16 cellular contexts compared by ENCODE assay signal in the genomic region with DNA sequence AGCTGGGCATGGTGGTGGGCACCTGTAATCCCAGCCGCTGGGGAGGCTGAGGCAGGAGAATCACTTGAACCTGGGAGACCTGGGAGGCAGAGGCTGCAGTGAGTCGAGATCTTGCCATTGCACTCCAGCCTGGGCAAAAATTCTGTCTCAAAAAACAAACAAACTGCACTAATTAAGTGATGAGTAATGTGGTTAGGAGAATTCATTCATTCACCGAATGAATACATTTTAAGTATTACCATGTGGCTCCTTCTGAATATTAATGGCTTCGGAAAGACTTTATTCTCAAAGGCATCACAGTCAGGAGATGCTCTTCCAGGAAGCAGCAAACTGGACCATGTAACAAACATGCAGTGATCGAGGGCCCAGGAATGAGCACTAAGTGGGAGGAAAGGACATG. TPM values are rescaled to one million over a fixed set of nuclear protein-coding genes. Genes with fewer than 3 reads are reported as not detected.
"Had no signal": no experiment of that assay in that cellular context is flagged by ENCODE, and none has a peak within 500 bp of the region (broad histone marks: within the 10 kb centered on the region; RNA-seq: fewer than 3 reads in every experiment).

No MANE protein-coding gene starts in this region.

- H3K36me3 Mint-ChIP-seq: naive B cell had no signal

- DNase-seq: effector CD4-positive, alpha-beta T cell; kidney; left cardiac atrium; left ventricle myocardium inferior; mesendoderm; naive B cell; small intestine; stimulated activated CD4-positive, alpha-beta T cell treated with anti-CD3 and anti-CD28 coated beads, Interleukin-12 subunit alpha, Interleukin-12 subunit beta, amount 100 ng/mL, for 4 hours; stimulated activated naive CD4-positive, alpha-beta T cell treated with Interleukin-2 at 50 U/mL for 16 hours; trophoblast cell had no signal

- H3K27me3 ChIP-seq: right atrium auricular region had no signal

- H3K9me3 ChIP-seq: left ventricle myocardium inferior, right atrium auricular region had no signal

- ATAC-seq: left cardiac atrium had no signal

- H3K36me3 ChIP-seq: left ventricle myocardium inferior, right atrium auricular region had no signal

- H3K4me3 Mint-ChIP-seq: naive B cell had no signal

- H3K9me3 Mint-ChIP-seq: naive B cell had no signal

- H3K27ac Mint-ChIP-seq: naive B cell had no signal

- H3K4me1 Mint-ChIP-seq: naive B cell had no signal

- H3K4me1 ChIP-seq: left ventricle myocardium inferior, right atrium auricular region had no signal

- H3K27ac ChIP-seq: coronary artery, left ventricle myocardium inferior, right atrium auricular region had no signal

- H3K4me3 ChIP-seq: coronary artery, left ventricle myocardium inferior, lung, right atrium auricular region had no signal

RNA-seq across cellular contexts. Expression of a gene that starts 23.6 kb away (rescaled TPM):
- total RNA-seq: chondrocyte, dermis microvascular lymphatic vessel endothelial cell, osteocyte, right atrium auricular region had no signal
